In genomic region chr11:58485961-58486360, GRCh38 we compare ENCODE assay signal across 1 cellular context.
TF ChIP-seq lines count a peak whose summit lies in the region.

No MANE protein-coding gene starts in this region.

TF ChIP-seq in GM12891, 5 proteins besides CTCF, POLR2A, EP300 and RAD21:
- TF ChIP-seq POLR2AphosphoS5 (IDR thresholded peaks at IDR 0.05; ENCODE audit: low read depth, low read length): no peak
- TF ChIP-seq SPI1 (IDR thresholded peaks at IDR 0.05; ENCODE audit: low read depth, low read length): no peak
